8 cellular contexts compared by ENCODE assay signal in genomic region chr1:199272690-199273089, GRCh38.
DNase-seq lines count a peak whose midpoint lies in the region; ATAC-seq and TF ChIP-seq lines count a peak whose summit lies in the region.

No MANE protein-coding gene starts in this region.

- TF ChIP-seq CTCF in kidney epithelial cell (IDR thresholded peaks at IDR 0.05; ENCODE audit: insufficient read depth, low read length, poor library complexity, severe bottlenecking): no peak

- ATAC-seq in GM18909 (IDR thresholded peaks at IDR 0.05; ENCODE audit: poor library complexity, unreplicated experiment) (peak; percentile 84), HG02981 (IDR thresholded peaks at IDR 0.05; ENCODE audit: unreplicated experiment) (peak; percentile 89), GM21367 (IDR thresholded peaks at IDR 0.05; ENCODE audit: unreplicated experiment) (no peak)

- no peaks in the 10 kb centered on the region for H3K36me3 ChIP-seq in kidney epithelial cell (ENCODE audit: control insufficient read depth, insufficient read depth, low read length)

- DNase-seq in SW480 (ENCODE audit: low spot score) (peak; percentile 76), kidney epithelial cell (ENCODE audit: low read depth) (peak; percentile 86), NCI-H748 treated with DMSO at 0.1 percent for 48 hours (lab: John Stamatoyannopoulos, UW) (no peak), NCI-H2107 (lab: John Stamatoyannopoulos, UW) (no peak)
- no peak for DNase-seq in stimulated activated CD4-positive, alpha-beta T cell treated with anti-CD3 and anti-CD28 coated beads, Interleukin-4, amount 100 ng/mL, for 1 hour

- no peaks in the 10 kb centered on the region for H3K27me3 ChIP-seq in kidney epithelial cell (ENCODE audit: control insufficient read depth, insufficient read depth, low read length)

- no peak overlapping the region for H3K4me3 ChIP-seq in kidney epithelial cell (ENCODE audit: low read depth, low read length)

Comparison
In these comparisons a context has a peak if more than half of its experiments do, and no peak if none do; other contexts are left out.
1. DNase-seq: peak in SW480 (single experiment) and kidney epithelial cell (single experiment); none in NCI-H748 treated with DMSO at 0.1 percent for 48 hours (single experiment), NCI-H2107 (single experiment) and stimulated activated CD4-positive, alpha-beta T cell treated with anti-CD3 and anti-CD28 coated beads, Interleukin-4, amount 100 ng/mL, for 1 hour (single experiment).